In the genomic region with DNA sequence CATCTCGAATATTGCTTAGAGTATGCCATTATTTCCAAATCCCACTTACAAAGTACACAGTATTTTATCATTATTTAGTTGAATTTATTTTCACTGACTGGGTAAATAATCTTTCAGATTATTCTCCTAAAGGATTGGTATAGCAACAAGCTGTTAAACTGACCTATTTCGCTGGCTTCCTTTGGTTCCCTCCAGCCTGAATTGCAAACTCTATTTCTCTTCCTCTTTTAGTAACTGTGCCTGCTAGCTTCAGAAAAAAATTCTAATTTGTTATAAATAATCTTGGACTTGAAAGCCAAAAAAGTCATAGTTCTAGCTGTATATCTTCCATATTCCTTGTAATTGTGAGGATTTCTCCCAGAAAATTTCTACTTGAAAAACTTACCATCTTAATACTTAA, we compare ENCODE assay signal across 15 cellular contexts. TPM values are rescaled to one million over a fixed set of nuclear protein-coding genes. Genes with fewer than 3 reads are reported as not detected.
DNase-seq lines count a peak whose midpoint lies in the region; ATAC-seq and TF ChIP-seq lines count a peak whose summit lies in the region.
"Had no signal": no experiment of that assay in that cellular context is flagged by ENCODE, and none has a peak within 500 bp of the region (broad histone marks: within the 10 kb centered on the region; RNA-seq: fewer than 3 reads in every experiment).

No MANE protein-coding gene starts in this region.

- H3K27ac ChIP-seq in BLaER1, result peak overlapping the region; percentile 69
- H3K27ac ChIP-seq in PC-9, result peak overlapping the region; percentile 77
- peak overlapping the region; percentile 10 for H3K27ac ChIP-seq in mesenchymal stem cell (ENCODE audit: low read length, poor library complexity, severe bottlenecking)
- H3K27ac ChIP-seq: neural progenitor cell, right atrium auricular region, suprapubic skin had no signal

- H3K9me2 ChIP-seq in PC-9 (ENCODE audit: insufficient read depth), result no peaks in the 10 kb centered on the region

- no peaks in the 10 kb centered on the region for H3K79me1 ChIP-seq in mesenchymal stem cell (replicated peaks; ENCODE audit: low read length, poor library complexity, severe bottlenecking)

- 63% methylated on average over 1 of the region's 2 CpGs for WGBS in mesenchymal stem cell

- no TSS peak for BruUV-seq in PC-9 (replicated peaks; lab: Mats Ljungman, UMichigan)

- intact Hi-C loops in PC-9 (cut with micrococcal nuclease; ENCODE audit: unreplicated experiment), result no loop called here

- peaks cover 18% of the 10 kb centered on the region for H3F3A ChIP-seq in PC-9 (ENCODE audit: insufficient read depth, low read depth)

- H3K36me3 ChIP-seq in BLaER1 (no peaks in the 10 kb centered on the region), PC-9 (ENCODE audit: low read depth) (no peaks in the 10 kb centered on the region), mesenchymal stem cell (ENCODE audit: control insufficient read depth in 1 of 2, insufficient read depth in 2 of 2, low read depth in 1 of 2, low read length in 2 of 2) (no peaks in the 10 kb centered on the region)
- H3K36me3 ChIP-seq: neural progenitor cell, right atrium auricular region, suprapubic skin had no signal

- H3K4me2 ChIP-seq in BLaER1 (peak overlapping the region; percentile 58), PC-9 (peak overlapping the region; percentile 80), mesenchymal stem cell (ENCODE audit: low read length, poor library complexity, severe bottlenecking) (no peak overlapping the region)
- H3K4me2 ChIP-seq: neural progenitor cell had no signal

- no peak overlapping the region for H3K4me3 ChIP-seq in BLaER1
- H3K4me3 ChIP-seq in PC-9, result peak overlapping the region; percentile 40
- H3K4me3 ChIP-seq in mesenchymal stem cell (ENCODE audit: insufficient read depth in 1 of 2, low read depth in 1 of 2, low read length in 2 of 2), result peak overlapping the region in 1 of 2 experiments; percentile 58
- H3K4me3 ChIP-seq: neural progenitor cell, right atrium auricular region, suprapubic skin had no signal

- H2BK120ac ChIP-seq in mesenchymal stem cell (ENCODE audit: low read depth, low read length), result no peak overlapping the region

- TF ChIP-seq CTCF in PC-9 (conservative IDR thresholded peaks at IDR 0.05), result no peak

- no peaks in the 10 kb centered on the region for H3K27me3 ChIP-seq in BLaER1
- no peaks in the 10 kb centered on the region for H3K27me3 ChIP-seq in PC-9 (ENCODE audit: insufficient read depth, low read depth)
- H3K27me3 ChIP-seq in mesenchymal stem cell (ENCODE audit: control insufficient read depth in 1 of 2, insufficient read depth in 1 of 2, low read length in 2 of 2), result no peaks in the 10 kb centered on the region
- H3K27me3 ChIP-seq: neural progenitor cell, right atrium auricular region, suprapubic skin had no signal

- CTCF ChIA-PET in PC-9 (lab: Charles Lee), result no interaction called here

- H2AK5ac ChIP-seq in mesenchymal stem cell (ENCODE audit: low read length, severe bottlenecking), result no peak overlapping the region

- H3K23ac ChIP-seq in mesenchymal stem cell (ENCODE audit: low read length in 2 of 2), result no peak overlapping the region

- H2BK15ac ChIP-seq in mesenchymal stem cell (ENCODE audit: low read depth, poor library complexity, severe bottlenecking), result no peak overlapping the region

- DNase-seq in KG1 (lab: John Stamatoyannopoulos, UW), result peak; percentile 11
- no peak for DNase-seq in PC-9
- DNase-seq in mesenchymal stem cell, result no peak
- DNase-seq in NCI-H526 (lab: John Stamatoyannopoulos, UW), result no peak
- DNase-seq: activated CD8-positive, alpha-beta T cell treated with anti-CD3 and anti-CD28 coated beads, Interleukin-2, amount 10 ng/mL, durations not matched to agents 7 days and 5 days; activated effector memory CD4-positive, alpha-beta T cell treated with Interleukin-2 at 50 U/mL for 16 hours; C1 segment of cervical spinal cord; NCI-H2107; Right ventricle myocardium superior had no signal

- H3K14ac ChIP-seq in mesenchymal stem cell (ENCODE audit: low read length in 2 of 2), result no peak overlapping the region

- H3K4me1 ChIP-seq in BLaER1 (peaks cover 39% of the 10 kb centered on the region), PC-9 (replicated peaks; ENCODE audit: insufficient read depth) (peaks cover 40% of the 10 kb centered on the region), mesenchymal stem cell (ENCODE audit: control insufficient read depth, insufficient read depth, low read depth, low read length) (peaks cover 2% of the 10 kb centered on the region)
- H3K4me1 ChIP-seq: neural progenitor cell, right atrium auricular region had no signal

- no peak overlapping the region for H4K8ac ChIP-seq in mesenchymal stem cell (ENCODE audit: low read length)

- H3K79me2 ChIP-seq in PC-9 (ENCODE audit: low read depth), result no peaks in the 10 kb centered on the region

- no peak overlapping the region for H2BK5ac ChIP-seq in mesenchymal stem cell (ENCODE audit: low read depth, low read length, poor library complexity, severe bottlenecking)

- H4K20me1 ChIP-seq in BLaER1 (no peaks in the 10 kb centered on the region), PC-9 (ENCODE audit: insufficient read depth) (no peaks in the 10 kb centered on the region)

- H3K18ac ChIP-seq in mesenchymal stem cell (ENCODE audit: low read depth in 1 of 2, low read length in 2 of 2), result no peak overlapping the region

- H3K9me3 ChIP-seq in BLaER1 (peaks cover 23% of the 10 kb centered on the region), PC-9 (ENCODE audit: insufficient read depth, low read depth) (no peaks in the 10 kb centered on the region; the same call in 1 of the 2 replicates), mesenchymal stem cell (ENCODE audit: control insufficient read depth, low read length) (no peaks in the 10 kb centered on the region)
- H3K9me3 ChIP-seq: suprapubic skin had no signal

- no peak for ATAC-seq in GM21529 (IDR thresholded peaks at IDR 0.05; ENCODE audit: unreplicated experiment)
- no peak for ATAC-seq in GM21381 (IDR thresholded peaks at IDR 0.05; ENCODE audit: unreplicated experiment)
- ATAC-seq: activated CD8-positive, alpha-beta T cell treated with anti-CD3 and anti-CD28 coated beads, Interleukin-2, amount 10 ng/mL, durations not matched to agents 7 days and 5 days had no signal

- H2AFZ ChIP-seq in PC-9 (peak overlapping the region; percentile 56), mesenchymal stem cell (ENCODE audit: low read depth, low read length) (no peak overlapping the region)

- H2BK12ac ChIP-seq in mesenchymal stem cell (ENCODE audit: low read length in 2 of 2), result no peak overlapping the region

- peak overlapping the region; percentile 54; the same call in 1 of the 2 replicates for H3K9ac ChIP-seq in BLaER1
- peak overlapping the region; percentile 74 for H3K9ac ChIP-seq in mesenchymal stem cell (ENCODE audit: low read length)
- H3K9ac ChIP-seq: neural progenitor cell had no signal

- H3K4ac ChIP-seq in mesenchymal stem cell (ENCODE audit: low read depth in 1 of 2, low read length in 2 of 2), result no peak overlapping the region

- H4K91ac ChIP-seq in mesenchymal stem cell (ENCODE audit: low read length), result no peak overlapping the region

- POLR2A ChIA-PET in PC-9 (lab: Charles Lee; ENCODE audit: unreplicated experiment), result no interaction called here

RNA-seq across cellular contexts. Expression of gene CCNA1, which starts 15.0 kb away (rescaled TPM):
- total RNA-seq in PC-9 (2021), result not detected in 2 replicates
- 0.06 TPM for polyA plus RNA-seq in mesenchymal stem cell (2013, experiment 1 of 2)
- polyA plus RNA-seq in mesenchymal stem cell (2013, experiment 2 of 2), result 0.03 TPM
- total RNA-seq: right atrium auricular region, Right ventricle myocardium superior had no signal

Comparison
In these comparisons a context has a peak if more than half of its experiments do, and no peak if none do; other contexts are left out.
1. H3K27ac ChIP-seq: peak in every context shown above with its lines; median percentile 77 in PC-9; 69 in BLaER1; 10 in mesenchymal stem cell.